ENCODE assay signal across 23 cellular contexts in the genomic region with DNA sequence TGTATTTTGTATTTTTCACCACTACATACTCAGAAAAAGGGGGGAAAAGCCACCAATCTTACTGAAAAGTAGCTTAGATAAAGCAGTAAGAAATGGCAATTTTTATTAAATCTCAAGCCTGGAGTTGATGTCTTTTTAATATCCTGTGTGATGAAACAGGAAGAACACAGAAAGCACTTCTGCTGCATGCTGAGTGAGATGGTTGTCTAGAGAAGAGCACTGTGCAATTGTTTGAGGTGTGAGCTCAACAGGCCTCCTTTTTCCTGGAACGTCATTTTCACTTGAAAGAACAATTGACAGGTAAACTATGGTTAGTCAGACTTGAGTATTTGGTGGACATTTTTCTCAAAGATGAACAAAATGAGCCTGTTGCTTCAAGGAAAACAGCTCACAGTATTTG.
"Had no signal": no experiment of that assay in that cellular context is flagged by ENCODE, and none has a peak within 500 bp of the region (broad histone marks: within the 10 kb centered on the region; RNA-seq: fewer than 3 reads in every experiment).

No MANE protein-coding gene starts in this region.

- H3K4me1 ChIP-seq: colonic mucosa had no signal

- H3K4me3 ChIP-seq: colonic mucosa, heart left ventricle, left ventricle myocardium inferior, right atrium auricular region, skin epidermis, tibial nerve had no signal

- H3K36me3 ChIP-seq: colonic mucosa, heart left ventricle, left ventricle myocardium inferior, right atrium auricular region, tibial nerve had no signal

- H3K27ac ChIP-seq: colonic mucosa, left ventricle myocardium inferior, right atrium auricular region, skin epidermis, tibial nerve, VCaP had no signal

- H3K27me3 ChIP-seq: colonic mucosa, right atrium auricular region had no signal

- H3K27ac Mint-ChIP-seq: activated naive CD8-positive, alpha-beta T cell treated with anti-CD3 and anti-CD28 coated beads, Interleukin-2, amount 50 U/mL, for 24 hours; activated T-helper 1 cell treated with anti-CD3 and anti-CD28 coated beads, Interleukin-12 subunit alpha, Interleukin-12 subunit beta, Interleukin-2, Interleukin-4 antibody, amounts not matched to agents 30 ng/mL and 10 ng/mL and 1 ng/mL, durations not matched to agents 14 hours and 24 hours and 36 hours; nephron progenitor cell; progenitor cell of endocrine pancreas; stimulated activated naive CD8-positive, alpha-beta T cell treated with anti-CD3 and anti-CD28 coated beads, Interleukin-15, Interleukin-2, amounts not matched to agents 100 ng/mL and 50 ng/mL, for 24 hours; T-helper 1 cell treated with Interleukin-12 subunit alpha and Interleukin-12 subunit beta and Interleukin-4 antibody, amounts not matched to agents 30 μg/mL and 1 μg/mL, for 36 hours had no signal

- H3K9me3 ChIP-seq: colonic mucosa, heart left ventricle, left ventricle myocardium inferior, right atrium auricular region, tibial nerve had no signal

- H3K4me3 Mint-ChIP-seq: activated naive CD8-positive, alpha-beta T cell treated with anti-CD3 and anti-CD28 coated beads, Interleukin-2, amount 50 U/mL, for 24 hours; activated T-helper 1 cell treated with anti-CD3 and anti-CD28 coated beads, Interleukin-12 subunit alpha, Interleukin-12 subunit beta, Interleukin-2, Interleukin-4 antibody, amounts not matched to agents 30 ng/mL and 10 ng/mL and 1 ng/mL, durations not matched to agents 14 hours and 24 hours and 36 hours; central memory CD8-positive, alpha-beta T cell; nephron progenitor cell; stimulated activated naive CD8-positive, alpha-beta T cell treated with anti-CD3 and anti-CD28 coated beads, Interleukin-15, Interleukin-2, amounts not matched to agents 100 ng/mL and 50 ng/mL, for 24 hours; T-helper 1 cell treated with Interleukin-12 subunit alpha and Interleukin-12 subunit beta and Interleukin-4 antibody, amounts not matched to agents 30 μg/mL and 1 μg/mL, for 36 hours had no signal

- ATAC-seq: activated naive CD8-positive, alpha-beta T cell treated with anti-CD3 and anti-CD28 coated beads, Interleukin-2, amount 50 U/mL, for 24 hours had no signal

- DNase-seq: activated CD4-positive, alpha-beta T cell treated with anti-CD3 and anti-CD28 coated beads, Interleukin-2, amount 50 U/mL, for 1 hour; activated CD4-positive, CD25-positive, alpha-beta regulatory T cell treated with anti-CD3 and anti-CD28 coated beads, Interleukin-2, amount 50 U/mL, for 72 hours; activated naive CD8-positive, alpha-beta T cell treated with anti-CD3 and anti-CD28 coated beads, Interleukin-2, amount 50 U/mL, for 24 hours; activated T-cell treated with anti-CD3 and anti-CD28 coated beads for 4 hours; aorta; colonic mucosa; foreskin melanocyte; heart left ventricle; left ventricle myocardium inferior; mammary epithelial cell; midbrain; nephron progenitor cell; stimulated activated CD4-positive, alpha-beta T cell treated with anti-CD3 and anti-CD28 coated beads, Interleukin-2, amount 100 ng/mL, for 48 hours had no signal

- H3K9me3 Mint-ChIP-seq: activated naive CD8-positive, alpha-beta T cell treated with anti-CD3 and anti-CD28 coated beads, Interleukin-2, amount 50 U/mL, for 24 hours; activated T-helper 1 cell treated with anti-CD3 and anti-CD28 coated beads, Interleukin-12 subunit alpha, Interleukin-12 subunit beta, Interleukin-2, Interleukin-4 antibody, amounts not matched to agents 30 ng/mL and 10 ng/mL and 1 ng/mL, durations not matched to agents 14 hours and 24 hours and 36 hours; central memory CD8-positive, alpha-beta T cell; stimulated activated naive CD8-positive, alpha-beta T cell treated with anti-CD3 and anti-CD28 coated beads, Interleukin-15, Interleukin-2, amounts not matched to agents 100 ng/mL and 50 ng/mL, for 24 hours; T-helper 1 cell treated with Interleukin-12 subunit alpha and Interleukin-12 subunit beta and Interleukin-4 antibody, amounts not matched to agents 30 μg/mL and 1 μg/mL, for 36 hours had no signal

- H3K27me3 Mint-ChIP-seq: activated naive CD8-positive, alpha-beta T cell treated with anti-CD3 and anti-CD28 coated beads, Interleukin-2, amount 50 U/mL, for 24 hours; stimulated activated naive CD8-positive, alpha-beta T cell treated with anti-CD3 and anti-CD28 coated beads, Interleukin-15, Interleukin-2, amounts not matched to agents 100 ng/mL and 50 ng/mL, for 24 hours had no signal

- H3K4me1 Mint-ChIP-seq: activated naive CD8-positive, alpha-beta T cell treated with anti-CD3 and anti-CD28 coated beads, Interleukin-2, amount 50 U/mL, for 24 hours; nephron progenitor cell had no signal

- FAIRE-seq: urothelium cell line had no signal
